ENCODE assay signal across 9 cellular contexts in genomic region chr22:45548991-45549736, GRCh38. TPM values are rescaled to one million over a fixed set of nuclear protein-coding genes. Genes with fewer than 3 reads are reported as not detected.
DNase-seq lines count a peak whose midpoint lies in the region; ATAC-seq and TF ChIP-seq lines count a peak whose summit lies in the region.
"Had no signal": no experiment of that assay in that cellular context is flagged by ENCODE, and none has a peak within 500 bp of the region (broad histone marks: within the 10 kb centered on the region; RNA-seq: fewer than 3 reads in every experiment).

No MANE protein-coding gene starts in this region.

- no peak for ATAC-seq in stimulated activated effector memory CD8-positive, alpha-beta T cell treated with anti-CD3 and anti-CD28 coated beads, Interleukin-12 subunit alpha, Interleukin-12 subunit beta, amount 100 ng/mL, for 72 hours
- no peak for ATAC-seq in HG03025 (IDR thresholded peaks at IDR 0.05; ENCODE audit: low FRiP score, unreplicated experiment)
- no peak for ATAC-seq in HG03460 (IDR thresholded peaks at IDR 0.05; ENCODE audit: unreplicated experiment)
- ATAC-seq in stimulated activated memory B cell treated with anti-CD40 and anti-IgM and Interleukin-4, amounts not matched to agents 10 μg/mL and 1 μg/mL and 100 μg/mL, for 72 hours = no peak

- POLR2A ChIA-PET in AG04449 (lab: Yijun Ruan, JAX) = interaction anchor here (0.6 to 0.9 kb wide), 3 partner anchors 11 to 275 kb away, joined by 3 to 5 read pairs (median 3); no protein-coding TSS in a partner anchor

- no peaks in the 10 kb centered on the region for H3K4me1 ChIP-seq in colonic mucosa

- no peaks in the 10 kb centered on the region for H3K36me3 Mint-ChIP-seq in stimulated activated effector memory CD8-positive, alpha-beta T cell treated with anti-CD3 and anti-CD28 coated beads, Interleukin-12 subunit alpha, Interleukin-12 subunit beta, amount 100 ng/mL, for 72 hours
- no peaks in the 10 kb centered on the region for H3K36me3 Mint-ChIP-seq in stimulated activated memory B cell treated with anti-CD40 and anti-IgM and Interleukin-4, amounts not matched to agents 10 μg/mL and 1 μg/mL and 100 μg/mL, for 72 hours

- no peaks in the 10 kb centered on the region for H3K9me3 ChIP-seq in colonic mucosa

- H3K4me1 Mint-ChIP-seq in stimulated activated effector memory CD8-positive, alpha-beta T cell treated with anti-CD3 and anti-CD28 coated beads, Interleukin-12 subunit alpha, Interleukin-12 subunit beta, amount 100 ng/mL, for 72 hours = peaks cover 11% of the 10 kb centered on the region
- H3K4me1 Mint-ChIP-seq in stimulated activated memory B cell treated with anti-CD40 and anti-IgM and Interleukin-4, amounts not matched to agents 10 μg/mL and 1 μg/mL and 100 μg/mL, for 72 hours = no peaks in the 10 kb centered on the region

- peaks cover 18% of the 10 kb centered on the region for H3K27me3 Mint-ChIP-seq in stimulated activated memory B cell treated with anti-CD40 and anti-IgM and Interleukin-4, amounts not matched to agents 10 μg/mL and 1 μg/mL and 100 μg/mL, for 72 hours

- intact Hi-C loops in colonic mucosa (cut with DNase I) = no loop called here

- H3K27me3 ChIP-seq in colonic mucosa = no peaks in the 10 kb centered on the region

- no peak overlapping the region for H3K4me3 Mint-ChIP-seq in stimulated activated effector memory CD8-positive, alpha-beta T cell treated with anti-CD3 and anti-CD28 coated beads, Interleukin-12 subunit alpha, Interleukin-12 subunit beta, amount 100 ng/mL, for 72 hours
- H3K4me3 Mint-ChIP-seq in stimulated activated memory B cell treated with anti-CD40 and anti-IgM and Interleukin-4, amounts not matched to agents 10 μg/mL and 1 μg/mL and 100 μg/mL, for 72 hours = no peak overlapping the region

- H3K27ac ChIP-seq in colonic mucosa = peak overlapping the region; percentile 57

- H3K9ac ChIP-seq in colonic mucosa (ENCODE audit: low read depth in 2 of 2, low read length in 2 of 2) = peak overlapping the region in 1 of 2 donors; percentile 34

- no peak overlapping the region for H3K27ac Mint-ChIP-seq in stimulated activated effector memory CD8-positive, alpha-beta T cell treated with anti-CD3 and anti-CD28 coated beads, Interleukin-12 subunit alpha, Interleukin-12 subunit beta, amount 100 ng/mL, for 72 hours
- no peak overlapping the region for H3K27ac Mint-ChIP-seq in stimulated activated memory B cell treated with anti-CD40 and anti-IgM and Interleukin-4, amounts not matched to agents 10 μg/mL and 1 μg/mL and 100 μg/mL, for 72 hours

- no peaks in the 10 kb centered on the region for H3K9me3 Mint-ChIP-seq in stimulated activated effector memory CD8-positive, alpha-beta T cell treated with anti-CD3 and anti-CD28 coated beads, Interleukin-12 subunit alpha, Interleukin-12 subunit beta, amount 100 ng/mL, for 72 hours
- H3K9me3 Mint-ChIP-seq in stimulated activated memory B cell treated with anti-CD40 and anti-IgM and Interleukin-4, amounts not matched to agents 10 μg/mL and 1 μg/mL and 100 μg/mL, for 72 hours = no peaks in the 10 kb centered on the region

- CTCF ChIA-PET in AG04449 (lab: Yijun Ruan, JAX) = interaction anchor here (0.9 to 7.9 kb wide), 7 partner anchors 12 to 341 kb away, joined by 3 to 286 read pairs (median 5); no protein-coding TSS in a partner anchor

- no peak overlapping the region; the same call in 1 of the 2 replicates for H3K4me3 ChIP-seq in AG04449 (ENCODE audit: low read depth, low read length)
- no peak overlapping the region for H3K4me3 ChIP-seq in colonic mucosa

- no peak for DNase-seq in AG04449 (ENCODE audit: low read depth, low spot score)
- peak in 39 of 76 experiments; percentile 2 to 73 (median 30) for DNase-seq in HUDEP-2 (lab: John Stamatoyannopoulos, UW; ENCODE audit: unreplicated experiment in 76 of 76)
- peak; percentile 45 for DNase-seq in colonic mucosa
- peak; percentile 59 for DNase-seq in myocyte (ENCODE audit: low read depth)
- DNase-seq in stimulated activated effector memory CD8-positive, alpha-beta T cell treated with anti-CD3 and anti-CD28 coated beads, Interleukin-12 subunit alpha, Interleukin-12 subunit beta, amount 100 ng/mL, for 72 hours (ENCODE audit: low spot score in 2 of 2) = no peak

- H3K36me3 ChIP-seq in colonic mucosa = no peaks in the 10 kb centered on the region

- TF ChIP-seq CTCF in AG04449 (IDR thresholded peaks at IDR 0.05; ENCODE audit: insufficient read depth, low read length, missing control alignments) (peak; percentile 49), colonic mucosa (IDR thresholded peaks at IDR 0.05) (no peak)

RNA-seq across cellular contexts. Expression of gene FBLN1, which starts 46.5 kb away (rescaled TPM):
- 10 to 100 TPM; 41.6 to 65.5 TPM for total RNA-seq in colonic mucosa
- 12.2 and 12.6 TPM in 2 replicates for total RNA-seq in myocyte
- polyA plus RNA-seq in myocyte (2012) = 7.4 TPM
- total RNA-seq: T-helper 2 cell treated with Interferon-gamma antibody and Interleukin-4, amounts not matched to agents 100 ng/mL and 5 ng/mL, for 36 hours had no signal

Comparison
In these comparisons a context has a peak if more than half of its experiments do, and no peak if none do; other contexts are left out.
1. DNase-seq: peak in HUDEP-2 (39 of 76), colonic mucosa (single experiment) and myocyte (single experiment); none in AG04449 (single experiment) and stimulated activated effector memory CD8-positive, alpha-beta T cell treated with anti-CD3 and anti-CD28 coated beads, Interleukin-12 subunit alpha, Interleukin-12 subunit beta, amount 100 ng/mL, for 72 hours (0 of 2).